8 cellular contexts compared by ENCODE assay signal in the genomic region with DNA sequence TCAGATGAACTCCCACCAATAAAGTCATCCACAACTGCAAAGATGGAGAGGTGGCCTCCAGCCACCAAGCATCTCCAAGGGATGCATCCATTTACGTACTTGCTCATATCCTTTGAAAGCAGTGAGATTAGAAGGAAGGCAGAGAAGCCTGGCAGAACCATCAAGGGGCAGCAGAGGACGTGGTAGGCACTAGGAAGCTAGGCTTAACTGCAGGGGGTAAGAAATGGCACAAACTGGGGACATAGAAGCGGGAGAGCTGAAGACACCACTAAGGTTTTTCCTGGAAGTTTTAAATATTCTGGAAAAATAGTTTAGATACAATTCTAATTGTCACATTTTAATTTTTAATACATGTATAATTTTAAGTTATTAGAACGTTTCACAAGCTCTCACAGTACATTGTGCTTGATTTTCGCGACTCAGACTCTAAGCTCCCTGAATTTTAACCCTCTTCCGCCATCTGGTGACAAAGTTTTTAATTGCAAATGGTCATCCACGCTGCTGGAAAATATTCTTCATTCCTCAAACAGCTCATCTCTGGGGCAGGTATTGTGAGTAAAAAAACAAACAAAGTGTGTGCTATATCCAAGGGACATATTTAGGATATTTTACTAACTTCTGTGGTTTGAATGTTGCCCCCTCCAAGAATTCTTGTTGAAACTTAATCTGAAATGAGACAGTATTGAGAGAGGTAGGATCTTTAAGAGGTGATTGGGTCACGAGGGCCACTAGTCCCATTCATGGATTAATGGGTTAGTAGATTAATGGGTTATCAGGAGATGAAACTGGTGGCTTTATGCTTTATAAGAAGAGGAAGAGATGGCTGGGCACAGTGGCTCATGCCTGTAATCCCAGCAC. TPM values are rescaled to one million over a fixed set of nuclear protein-coding genes. Genes with fewer than 3 reads are reported as not detected.
DNase-seq lines count a peak whose midpoint lies in the region; ATAC-seq and TF ChIP-seq lines count a peak whose summit lies in the region.

No MANE protein-coding gene starts in this region.

- TF ChIP-seq CTCF in AG04450 (IDR thresholded peaks at IDR 0.05; ENCODE audit: low read depth, low read length): peak; percentile 61
- 0 out of 2 replicates have a peak, but pooled peaks have one; percentile 34 for TF ChIP-seq CTCF in GM12874 (IDR thresholded peaks at IDR 0.05; ENCODE audit: insufficient read depth, low read depth, low read length)
- TF ChIP-seq CTCF in cardiac fibroblast (IDR thresholded peaks at IDR 0.05; ENCODE audit: low read depth, low read length): peak; percentile 60
- TF ChIP-seq CTCF in kidney epithelial cell (IDR thresholded peaks at IDR 0.05; ENCODE audit: insufficient read depth, low read length, poor library complexity, severe bottlenecking): peak; percentile 55

- CTCF ChIA-PET in AG04450 (lab: Charles Lee): interaction anchor here (0.7 to 2.6 kb wide), 48 partner anchors 10 to 454 kb away, joined by 3 to 60 read pairs (median 4); a partner anchor contains a TSS

- no peak overlapping the region for H3K27ac ChIP-seq in AG04450 (ENCODE audit: low read depth, low read length)

- ATAC-seq in HG02798 (IDR thresholded peaks at IDR 0.05; ENCODE audit: poor library complexity, unreplicated experiment): no peak

- H3K27me3 ChIP-seq in AG04450 (ENCODE audit: control insufficient read depth, insufficient read depth, low read length): no peaks in the 10 kb centered on the region
- no peaks in the 10 kb centered on the region for H3K27me3 ChIP-seq in kidney epithelial cell (ENCODE audit: control insufficient read depth, insufficient read depth, low read length)

- DNase-seq in AG04450 (ENCODE audit: low read depth, low spot score) (no peak), NCI-H146 treated with DMSO at 0.1 percent for 48 hours (lab: John Stamatoyannopoulos, UW; ENCODE audit: unreplicated experiment) (peak; percentile 64), T-helper 1 cell (peak in 4 of 5 donors; percentile 11 to 60 (median 41)), cardiac fibroblast (ENCODE audit: low read depth in 2 of 2) (peak; percentile 74 to 86), kidney epithelial cell (ENCODE audit: low read depth) (peak; percentile 29)
- DNase-seq in stimulated activated CD4-positive, alpha-beta T cell treated with anti-CD3 and anti-CD28 coated beads, TNF-alpha, amount 100 ng/mL, for 48 hours (ENCODE audit: low read depth in 3 of 3): peak in 2 of 3 donors; percentile 38 to 60

- no peaks in the 10 kb centered on the region for H3K36me3 ChIP-seq in kidney epithelial cell (ENCODE audit: control insufficient read depth, insufficient read depth, low read length)

- POLR2A ChIA-PET in AG04450 (lab: Yijun Ruan, JAX): interaction anchor here (0.7 to 1.0 kb wide), 3 partner anchors 10 to 99 kb away, joined by 6 to 9 read pairs (median 6); no protein-coding TSS in a partner anchor

- H3K9me3 ChIP-seq in AG04450 (ENCODE audit: control insufficient read depth, insufficient read depth, low read length): no peaks in the 10 kb centered on the region

- H3K4me3 ChIP-seq in AG04450 (ENCODE audit: low read depth, low read length) (no peak overlapping the region), cardiac fibroblast (replicated peaks in 1 of 2; ENCODE audit: low read depth in 2 of 2, low read length in 2 of 2) (no peak overlapping the region), kidney epithelial cell (ENCODE audit: low read depth, low read length) (no peak overlapping the region)

RNA-seq across cellular contexts. Expression of gene PSTPIP2, which starts 1.6 kb away (rescaled TPM):
- polyA plus RNA-seq in AG04450 (2011; rRNA removed): 11.0 and 12.6 TPM in 2 replicates
- polyA minus RNA-seq in AG04450 (2011; rRNA and poly(A)+ RNA removed): 7.7 and 8.1 TPM in 2 replicates
- 11.2 and 14.2 TPM in 2 replicates for total RNA-seq in kidney epithelial cell

RNA-seq across cellular contexts. Expression of gene ATP5F1A, which starts 24.4 kb away (rescaled TPM):
- polyA plus RNA-seq in AG04450 (2011; rRNA removed): 805 and 937 TPM in 2 replicates
- 626 and 633 TPM in 2 replicates for polyA minus RNA-seq in AG04450 (2011; rRNA and poly(A)+ RNA removed)
- 360 and 364 TPM in 2 replicates for total RNA-seq in kidney epithelial cell

RNA-seq across cellular contexts. Expression of gene HAUS1, which starts 30.5 kb away (rescaled TPM):
- polyA plus RNA-seq in AG04450 (2011; rRNA removed): 35.8 and 39.8 TPM in 2 replicates
- polyA minus RNA-seq in AG04450 (2011; rRNA and poly(A)+ RNA removed): 10.4 and 14.5 TPM in 2 replicates
- total RNA-seq in kidney epithelial cell: 28.8 and 36.3 TPM in 2 replicates
